Comparison of ENCODE assay signal across 1 cellular context in genomic region chr10:123008379-123009104, GRCh38.
TF ChIP-seq lines count a peak whose summit lies in the region.

TSS of gene ACADSB (plus strand) at chr10:123009006. CDS start at chr10:123009030, 24 bp downstream.
TSS of gene IKZF5 (minus strand) at chr10:123008795. CDS start at chr10:122998625, 10,170 bp downstream.

TF ChIP-seq in H1, 55 proteins besides CTCF, POLR2A, EP300 and RAD21 (continued from another document):
- TF ChIP-seq GTF2F1 (IDR thresholded peaks at IDR 0.05; ENCODE audit: borderline replicate concordance, low read depth, low read length) = 0 out of 2 replicates have a peak, but pooled peaks have one; percentile 12
- no peak for TF ChIP-seq JUND (IDR thresholded peaks at IDR 0.05; ENCODE audit: low read length)
- peak; percentile 89 for TF ChIP-seq TAF1 (IDR thresholded peaks at IDR 0.05; ENCODE audit: low read depth, low read length)
- TF ChIP-seq NANOG (IDR thresholded peaks at IDR 0.05; ENCODE audit: insufficient read depth, low read depth, low read length, poor library complexity, severe bottlenecking) = no peak
- peak; percentile 98 for TF ChIP-seq CHD2 (IDR thresholded peaks at IDR 0.05; ENCODE audit: low read length)
- no peak for TF ChIP-seq SRF (IDR thresholded peaks at IDR 0.05; ENCODE audit: low read depth, low read length)
- TF ChIP-seq MAX (IDR thresholded peaks at IDR 0.05) = peak; percentile 70
- peak; percentile 97 for TF ChIP-seq YY1 (IDR thresholded peaks at IDR 0.05; ENCODE audit: low read depth, low read length)
- peak; percentile 79; the same call in 1 of the 2 replicates for TF ChIP-seq CREB1 (IDR thresholded peaks at IDR 0.05)
- TF ChIP-seq KDM5A (IDR thresholded peaks at IDR 0.05; ENCODE audit: low read length) = 0 out of 2 replicates have a peak, but pooled peaks have one; percentile 59
- no peak for TF ChIP-seq BACH1 (IDR thresholded peaks at IDR 0.05; ENCODE audit: low read length)
- TF ChIP-seq HDAC2 (IDR thresholded peaks at IDR 0.05; ENCODE audit: borderline replicate concordance in 1 of 2, low read depth in 2 of 2, low read length in 2 of 2) = peak in 1 of 2 experiments; percentile 74; a peak in 1 of 4 replicates
- TF ChIP-seq KDM4A (IDR thresholded peaks at IDR 0.05; ENCODE audit: low read depth, low read length, severe bottlenecking) = peak; percentile 52
- peak; percentile 96 for TF ChIP-seq POLR2AphosphoS5 (IDR thresholded peaks at IDR 0.05; ENCODE audit: low read depth, low read length)
TF ChIP-seq in H1: peak in this region for 20.
